Comparison of ENCODE assay signal across 8 cellular contexts in the genomic region with DNA sequence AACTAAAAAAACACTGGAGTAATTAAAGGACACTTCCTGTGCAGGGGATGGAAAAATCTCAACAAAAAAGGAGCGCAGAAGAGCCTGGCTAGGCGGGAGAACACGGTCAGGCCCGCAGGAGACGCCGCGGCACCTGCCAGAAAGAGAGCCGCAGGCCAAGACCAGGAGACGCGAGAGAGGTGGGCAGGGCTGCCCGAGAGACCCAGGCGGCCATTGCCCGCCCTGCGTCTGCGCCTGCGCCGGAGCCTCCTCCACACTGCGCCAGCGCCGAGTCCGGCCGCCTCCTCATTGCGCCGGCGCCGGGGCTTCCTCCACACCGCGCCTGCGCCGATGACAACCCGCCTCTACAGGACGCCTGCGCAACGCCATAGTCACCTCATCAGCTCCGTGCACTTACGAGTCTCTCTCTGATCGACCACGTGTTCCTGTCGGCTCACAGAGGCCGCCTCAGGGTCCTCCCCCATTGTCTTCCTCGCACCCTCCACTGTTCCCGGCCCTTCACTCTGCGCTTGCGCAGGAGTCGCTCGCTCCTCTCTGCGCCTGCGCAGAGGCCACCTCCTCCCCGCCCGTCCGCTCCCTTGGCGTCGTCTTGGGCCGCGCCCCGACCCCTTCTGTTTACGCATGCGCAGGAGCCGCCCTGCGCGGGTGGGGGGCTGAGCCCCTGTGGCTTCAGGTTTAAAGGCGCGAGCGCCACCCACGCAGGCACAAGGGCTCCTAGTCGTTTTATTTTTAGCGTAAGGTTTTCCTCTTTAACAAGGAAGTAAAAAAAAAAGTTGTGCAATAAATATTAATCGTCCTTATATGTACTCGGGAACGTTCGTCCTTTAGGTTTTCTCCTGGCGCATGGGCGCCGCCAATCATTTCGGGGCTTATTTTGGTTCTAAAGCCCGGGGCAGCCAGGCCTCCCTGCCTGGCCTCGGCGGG. TPM values are rescaled to one million over a fixed set of nuclear protein-coding genes. Genes with fewer than 3 reads are reported as not detected.
A peak's percentile ranks its signal among the peaks of the same experiment; 100 is the strongest.
DNase-seq lines count a peak whose midpoint lies in the region; ATAC-seq, FAIRE-seq and TF ChIP-seq lines count a peak whose summit lies in the region.

No MANE protein-coding gene starts in this region.

- TF ChIP-seq CTCF in AG10803 (conservative IDR thresholded peaks at IDR 0.05; ENCODE audit: low read length): no peak
- TF ChIP-seq CTCF in keratinocyte (optimal IDR thresholded peaks at IDR 0.05 in 1 of 3, IDR thresholded peaks at IDR 0.05 in 1 of 3, conservative IDR thresholded peaks at IDR 0.05 in 1 of 3; ENCODE audit: extremely low read depth in 1 of 3, insufficient read depth in 2 of 3, low read length in 3 of 3): no peak

- H3K79me2 ChIP-seq in keratinocyte (ENCODE audit: control insufficient read depth, insufficient read depth, low read length): no peaks in the 10 kb centered on the region

- H3K9ac ChIP-seq in keratinocyte (ENCODE audit: control insufficient read depth, extremely low read depth, insufficient read depth, low read length): peak overlapping the region; percentile 79

- H3K36me3 ChIP-seq in keratinocyte (ENCODE audit: control insufficient read depth in 2 of 2, extremely low read depth in 1 of 2, insufficient read depth in 2 of 2, low read length in 2 of 2): no peaks in the 10 kb centered on the region

- H4K20me1 ChIP-seq in keratinocyte (ENCODE audit: control insufficient read depth, extremely low read depth, insufficient read depth, low read length): no peaks in the 10 kb centered on the region

- no peaks in the 10 kb centered on the region for H3K27me3 ChIP-seq in keratinocyte (ENCODE audit: control insufficient read depth, extremely low read depth, insufficient read depth, low read length)

- dilution Hi-C loops in keratinocyte (cut with MboI; ENCODE audit: extremely low pct_ligation_motif_present, low sequenced_read_pairs): no loop called here

- H3K4me3 ChIP-seq in AG10803 (ENCODE audit: low read length) (peak overlapping the region; percentile 80), keratinocyte (ENCODE audit: control insufficient read depth in 2 of 3, extremely low read depth in 1 of 3, insufficient read depth in 2 of 3, low read depth in 1 of 3, low read length in 3 of 3) (peak overlapping the region; percentile 59 to 74 (median 73))

- H3K9me1 ChIP-seq in keratinocyte (ENCODE audit: control insufficient read depth, extremely low read depth, insufficient read depth, low read length): no peaks in the 10 kb centered on the region

- no peaks in the 10 kb centered on the region for H3K9me3 ChIP-seq in keratinocyte (ENCODE audit: control insufficient read depth, low read depth, low read length)

- peaks cover 11% of the 10 kb centered on the region for H3K4me1 ChIP-seq in keratinocyte (ENCODE audit: control insufficient read depth, extremely low read depth, insufficient read depth, low read length)

- DNase-seq in AG10803 (ENCODE audit: low read depth) (peak; percentile 100), NCI-H345 treated with DMSO at 0.1 percent for 48 hours (lab: John Stamatoyannopoulos, UW; ENCODE audit: unreplicated experiment) (peak; percentile 96), cerebellar nuclear complex (lab: John Stamatoyannopoulos, UW) (peak; percentile 88 to 92), keratinocyte (ENCODE audit: low read depth, low spot score) (peak; percentile 97)
- DNase-seq in activated CD4-positive, CD25-positive, alpha-beta regulatory T cell treated with anti-CD3 and anti-CD28 coated beads, Interleukin-2, amount 50 U/mL, for 72 hours: peak; percentile 97
- peak; percentile 88 to 94 (median 94) for DNase-seq in stimulated activated CD4-positive, alpha-beta T cell treated with anti-CD3 and anti-CD28 coated beads, Interleukin-12 subunit alpha, Interleukin-12 subunit beta, amount 100 ng/mL, for 48 hours (ENCODE audit: low read depth in 2 of 3, low spot score in 1 of 3)

- peak overlapping the region; percentile 94 for H2AFZ ChIP-seq in keratinocyte (ENCODE audit: control insufficient read depth, low read length)

- peak overlapping the region; percentile 91 for H3K4me2 ChIP-seq in keratinocyte (ENCODE audit: control insufficient read depth, extremely low read depth, insufficient read depth, low read depth, low read length)

- peak; percentile 94 for ATAC-seq in GM19035 (IDR thresholded peaks at IDR 0.05; ENCODE audit: unreplicated experiment)
- peak; percentile 97 for ATAC-seq in HG03342 (IDR thresholded peaks at IDR 0.05; ENCODE audit: unreplicated experiment)

- FAIRE-seq in keratinocyte (lab: Jason Lieb, UNC): peak; percentile 69

- peak overlapping the region; percentile 93 for H3K27ac ChIP-seq in keratinocyte (ENCODE audit: control insufficient read depth, insufficient read depth, low read length)

RNA-seq across cellular contexts. Expression of gene FAM20C, which starts 43.2 kb away (rescaled TPM):
- polyA plus RNA-seq in keratinocyte: 3.8 to 9.7 TPM (median 4.3 TPM) in 3 replicates
- polyA plus RNA-seq in keratinocyte (2011; ENCODE audit: low read depth): 5.0 TPM
- 2.8 and 5.4 TPM in 2 replicates for polyA plus RNA-seq in keratinocyte (2011; cell fraction: cytosol; rRNA removed)
- 10.8 and 13.1 TPM in 2 replicates for polyA plus RNA-seq in keratinocyte (2011; cell fraction: nucleus; rRNA removed)
- 5.5 and 15.2 TPM in 2 replicates for polyA plus RNA-seq in keratinocyte (2012; ENCODE audit: low replicate concordance)
- 4.1 to 13.5 TPM (median 4.9 TPM) in 3 replicates for polyA minus RNA-seq in keratinocyte
- 11.1 TPM for polyA minus RNA-seq in keratinocyte (2011; cell fraction: cytosol; rRNA and poly(A)+ RNA removed)
- polyA minus RNA-seq in keratinocyte (2011; cell fraction: nucleus; rRNA and poly(A)+ RNA removed): 9.2 and 10.3 TPM in 2 replicates

Comparison
In these comparisons a context has a peak if more than half of its experiments do, and no peak if none do; other contexts are left out.
1. Peak in every context shown above with its lines: DNase-seq, ATAC-seq, H3K4me3 ChIP-seq and H3K27ac ChIP-seq.